Comparison of ENCODE assay signal across 12 cellular contexts in genomic region chr22:40231618-40232313, GRCh38.
"Had no signal": no experiment of that assay in that cellular context is flagged by ENCODE, and none has a peak within 500 bp of the region (broad histone marks: within the 10 kb centered on the region; RNA-seq: fewer than 3 reads in every experiment).

No MANE protein-coding gene starts in this region.

- H3K4me1 ChIP-seq: SJSA1 had no signal

- H3K9me3 Mint-ChIP-seq: activated CD4-positive, alpha-beta memory T cell treated with anti-CD3 and anti-CD28 coated beads, Interleukin-2, amount 10 ng/mL, durations not matched to agents 7 days and 5 days; central memory CD8-positive, alpha-beta T cell; naive thymus-derived CD8-positive, alpha-beta T cell had no signal

- ATAC-seq: activated CD4-positive, alpha-beta T cell treated with anti-CD3 and anti-CD28 coated beads for 36 hours; naive thymus-derived CD8-positive, alpha-beta T cell had no signal

- H3K27me3 ChIP-seq: SJSA1 had no signal

- H3K27ac Mint-ChIP-seq: activated CD4-positive, alpha-beta memory T cell treated with anti-CD3 and anti-CD28 coated beads, Interleukin-2, amount 10 ng/mL, durations not matched to agents 7 days and 5 days; activated CD4-positive, alpha-beta T cell treated with anti-CD3 and anti-CD28 coated beads for 36 hours had no signal

- H3K4me3 ChIP-seq: SJSA1 had no signal

- DNase-seq: activated CD4-positive, alpha-beta memory T cell treated with anti-CD3 and anti-CD28 coated beads, Interleukin-2, amount 10 ng/mL, durations not matched to agents 7 days and 5 days; activated CD4-positive, alpha-beta T cell treated with anti-CD3 and anti-CD28 coated beads for 36 hours; activated naive CD4-positive, alpha-beta T cell treated with Interleukin-2 at 50 U/mL for 16 hours; cortex of kidney; effector memory CD4-positive, alpha-beta T cell; hippocampal formation; naive thymus-derived CD8-positive, alpha-beta T cell; stimulated activated CD4-positive, alpha-beta T cell treated with anti-CD3 and anti-CD28 coated beads, Interleukin-15, amount 100 ng/mL, for 24 hours; stimulated activated CD4-positive, alpha-beta T cell treated with anti-CD3 and anti-CD28 coated beads, Interleukin-4, amount 100 ng/mL, for 24 hours; T-helper 9 cell had no signal

- H3K27ac ChIP-seq: SJSA1 had no signal

- H3K4me3 Mint-ChIP-seq: activated CD4-positive, alpha-beta memory T cell treated with anti-CD3 and anti-CD28 coated beads, Interleukin-2, amount 10 ng/mL, durations not matched to agents 7 days and 5 days; activated CD4-positive, alpha-beta T cell treated with anti-CD3 and anti-CD28 coated beads for 36 hours; central memory CD8-positive, alpha-beta T cell; naive thymus-derived CD8-positive, alpha-beta T cell had no signal

- H3K27me3 Mint-ChIP-seq: activated CD4-positive, alpha-beta memory T cell treated with anti-CD3 and anti-CD28 coated beads, Interleukin-2, amount 10 ng/mL, durations not matched to agents 7 days and 5 days; activated CD4-positive, alpha-beta T cell treated with anti-CD3 and anti-CD28 coated beads for 36 hours; central memory CD8-positive, alpha-beta T cell; naive thymus-derived CD8-positive, alpha-beta T cell had no signal
